Comparison of ENCODE assay signal across 30 cellular contexts in genomic region chr1:5554784-5555183, GRCh38.
A peak's percentile ranks its signal among the peaks of the same experiment; 100 is the strongest.
DNase-seq lines count a peak whose midpoint lies in the region; TF ChIP-seq lines count a peak whose summit lies in the region.
"Had no signal": no experiment of that assay in that cellular context is flagged by ENCODE, and none has a peak within 500 bp of the region (broad histone marks: within the 10 kb centered on the region; RNA-seq: fewer than 3 reads in every experiment).

No MANE protein-coding gene starts in this region.

- H3K9me3 Mint-ChIP-seq in activated CD4-positive, alpha-beta memory T cell treated with anti-CD3 and anti-CD28 coated beads, Interleukin-2, amount 10 ng/mL, durations not matched to agents 7 days and 5 days, result no peaks in the 10 kb centered on the region

- H3K4me3 Mint-ChIP-seq in activated CD4-positive, alpha-beta memory T cell treated with anti-CD3 and anti-CD28 coated beads, Interleukin-2, amount 10 ng/mL, durations not matched to agents 7 days and 5 days, result no peak overlapping the region
- H3K4me3 Mint-ChIP-seq: B cell; CD4-positive, alpha-beta memory T cell; CD4-positive, alpha-beta T cell; CD4-positive, CD25-positive, alpha-beta regulatory T cell; CD8-positive, alpha-beta memory T cell; CD8-positive, alpha-beta T cell had no signal

- H3K27me3 ChIP-seq in esophagus muscularis mucosa (peaks cover 0 to 32% (median 0%) of the 10 kb centered on the region in 4 donors), vagina (no peaks in the 10 kb centered on the region)
- H3K27me3 ChIP-seq: BE2C; BLaER1; BLaER1 treated with 17β-estradiol and CSF1 and Interleukin-3, amounts not matched to agents 10 nM and 100 nM had no signal

- CTCF ChIA-PET in activated CD4-positive, alpha-beta memory T cell treated with anti-CD3 and anti-CD28 coated beads, Interleukin-2, amount 10 ng/mL, durations not matched to agents 7 days and 5 days (lab: Charles Lee), result no interaction called here

- no peak overlapping the region for H3K27ac Mint-ChIP-seq in activated CD4-positive, alpha-beta memory T cell treated with anti-CD3 and anti-CD28 coated beads, Interleukin-2, amount 10 ng/mL, durations not matched to agents 7 days and 5 days
- H3K27ac Mint-ChIP-seq: B cell; CD4-positive, alpha-beta memory T cell; CD4-positive, alpha-beta T cell; CD8-positive, alpha-beta memory T cell; CD8-positive, alpha-beta T cell had no signal

- H3K36me3 Mint-ChIP-seq in activated CD4-positive, alpha-beta memory T cell treated with anti-CD3 and anti-CD28 coated beads, Interleukin-2, amount 10 ng/mL, durations not matched to agents 7 days and 5 days (ENCODE audit: low read depth), result no peaks in the 10 kb centered on the region
- H3K36me3 Mint-ChIP-seq: CD14-positive monocyte; CD8-positive, alpha-beta memory T cell; CD8-positive, alpha-beta T cell had no signal

- H3K27ac ChIP-seq in esophagus muscularis mucosa (replicated peaks in 1 of 4), result no peak overlapping the region
- H3K27ac ChIP-seq in vagina, result no peak overlapping the region
- H3K27ac ChIP-seq: 22Rv1; A549; BLaER1; BLaER1 treated with 17β-estradiol and CSF1 and Interleukin-3, amounts not matched to agents 10 nM and 100 nM; C4-2B had no signal

- H3K27me3 Mint-ChIP-seq in activated CD4-positive, alpha-beta memory T cell treated with anti-CD3 and anti-CD28 coated beads, Interleukin-2, amount 10 ng/mL, durations not matched to agents 7 days and 5 days, result peaks cover 11% of the 10 kb centered on the region

- no peak overlapping the region for H3K4me3 ChIP-seq in esophagus muscularis mucosa
- H3K4me3 ChIP-seq in vagina, result no peak overlapping the region
- H3K4me3 ChIP-seq: A549; BLaER1; BLaER1 treated with 17β-estradiol and CSF1 and Interleukin-3, amounts not matched to agents 10 nM and 100 nM had no signal

- 82% methylated on average over 5 of the region's 5 CpGs for WGBS in esophagus muscularis mucosa

- DNase-seq in esophagus muscularis mucosa (ENCODE audit: extremely low spot score) (peak; percentile 70), vagina (ENCODE audit: extremely low spot score in 2 of 2) (peak; percentile 22 to 52), SIG-M5 treated with dmso at 0.1 percent for 504 hours (lab: John Stamatoyannopoulos, UW; ENCODE audit: unreplicated experiment) (no peak)
- no peak for DNase-seq in activated CD4-positive, alpha-beta memory T cell treated with anti-CD3 and anti-CD28 coated beads, Interleukin-2, amount 10 ng/mL, durations not matched to agents 7 days and 5 days
- DNase-seq: 8988T; ACHN; AML-193; BE2C; C1 segment of cervical spinal cord; Caco-2; Calu3; CD4-positive, alpha-beta memory T cell; CD4-positive, alpha-beta T cell; CD4-positive, CD25-positive, alpha-beta regulatory T cell; CD8-positive, alpha-beta memory T cell; CD8-positive, alpha-beta T cell; COR-L47; DMS 273 treated with DMSO at 0.1 percent for 48 hours; DMS53; DMS79; DMS79 treated with DMSO at 0.1 percent for 48 hours; DND-41; EL had no signal

- peaks cover 0 to 15% (median 10%) of the 10 kb centered on the region in 4 donors for H3K9me3 ChIP-seq in esophagus muscularis mucosa
- H3K9me3 ChIP-seq in vagina, result no peaks in the 10 kb centered on the region
- H3K9me3 ChIP-seq: A549, BE2C, Caco-2 had no signal

- TF ChIP-seq POLR2A in esophagus muscularis mucosa (IDR thresholded peaks at IDR 0.05; ENCODE audit: low read depth), result no peak
- TF ChIP-seq POLR2A in vagina (IDR thresholded peaks at IDR 0.05), result no peak

- POLR2A ChIA-PET in activated CD4-positive, alpha-beta memory T cell treated with anti-CD3 and anti-CD28 coated beads, Interleukin-2, amount 10 ng/mL, durations not matched to agents 7 days and 5 days (lab: Charles Lee), result no interaction called here

- TF ChIP-seq CTCF in esophagus muscularis mucosa (IDR thresholded peaks at IDR 0.05) (no peak), vagina (IDR thresholded peaks at IDR 0.05) (no peak)

- no peaks in the 10 kb centered on the region for H3K4me1 Mint-ChIP-seq in activated CD4-positive, alpha-beta memory T cell treated with anti-CD3 and anti-CD28 coated beads, Interleukin-2, amount 10 ng/mL, durations not matched to agents 7 days and 5 days
- H3K4me1 Mint-ChIP-seq: B cell; CD14-positive monocyte; CD4-positive, alpha-beta memory T cell; CD4-positive, CD25-positive, alpha-beta regulatory T cell had no signal

- H3K4me1 ChIP-seq in esophagus muscularis mucosa (no peaks in the 10 kb centered on the region), vagina (no peaks in the 10 kb centered on the region)
- H3K4me1 ChIP-seq: A549, BE2C, Caco-2 had no signal

- no peak for TF ChIP-seq EP300 in esophagus muscularis mucosa (IDR thresholded peaks at IDR 0.05)

- intact Hi-C loops in esophagus muscularis mucosa (cut with DNase I), result no loop called here
- intact Hi-C loops in vagina (cut with DNase I), result no loop called here

- H3K36me3 ChIP-seq in esophagus muscularis mucosa (no peaks in the 10 kb centered on the region), vagina (no peaks in the 10 kb centered on the region)
- H3K36me3 ChIP-seq: BE2C, BLaER1 had no signal

Comparison
In these comparisons a context has a peak if more than half of its experiments do, and no peak if none do; other contexts are left out.
1. DNase-seq: peak in esophagus muscularis mucosa (single experiment) and vagina (2 of 2); none in activated CD4-positive, alpha-beta memory T cell treated with anti-CD3 and anti-CD28 coated beads, Interleukin-2, amount 10 ng/mL, durations not matched to agents 7 days and 5 days (single experiment) and SIG-M5 treated with dmso at 0.1 percent for 504 hours (single experiment).